9 cellular contexts compared by ENCODE assay signal in genomic region chr5:113806250-113806649, GRCh38.
DNase-seq lines count a peak whose midpoint lies in the region; ATAC-seq and TF ChIP-seq lines count a peak whose summit lies in the region.
"Had no signal": no experiment of that assay in that cellular context is flagged by ENCODE, and none has a peak within 500 bp of the region (broad histone marks: within the 10 kb centered on the region; RNA-seq: fewer than 3 reads in every experiment).

No MANE protein-coding gene starts in this region.

- POLR2A ChIA-PET in naive thymus-derived CD4-positive, alpha-beta T cell (lab: Charles Lee), result no interaction called here

- H3K4me2 ChIP-seq in GM23248 (ENCODE audit: unreplicated experiment), result peak overlapping the region; percentile 72

- TF ChIP-seq EP300 in sigmoid colon (IDR thresholded peaks at IDR 0.05), result no peak

- H3K27me3 Mint-ChIP-seq in glutamatergic neuron (ENCODE audit: unreplicated experiment), result no peaks in the 10 kb centered on the region
- peaks cover 0 to 10% (median 5%) of the 10 kb centered on the region in 5 donors for H3K27me3 Mint-ChIP-seq in naive thymus-derived CD4-positive, alpha-beta T cell

- H3F3A ChIP-seq in GM23248 (ENCODE audit: insufficient read depth), result peaks cover 37% of the 10 kb centered on the region

- no peak for ATAC-seq in naive thymus-derived CD4-positive, alpha-beta T cell
- no peak for ATAC-seq in HG02798 (IDR thresholded peaks at IDR 0.05; ENCODE audit: poor library complexity, unreplicated experiment)

- H3K9ac ChIP-seq in GM23248, result peak overlapping the region; percentile 15

- intact Hi-C loops in sigmoid colon (cut with DNase I), result no loop called here
- intact Hi-C loops in naive thymus-derived CD4-positive, alpha-beta T cell (cut with micrococcal nuclease), result no loop called here

- CTCF ChIA-PET in naive thymus-derived CD4-positive, alpha-beta T cell (lab: Charles Lee), result no interaction called here

- H2AFZ ChIP-seq in GM23248, result peak overlapping the region; percentile 79

- H3K9me3 ChIP-seq in GM23248 (ENCODE audit: low read depth), result no peaks in the 10 kb centered on the region
- no peaks in the 10 kb centered on the region for H3K9me3 ChIP-seq in sigmoid colon
- no peaks in the 10 kb centered on the region for H3K9me3 ChIP-seq in naive thymus-derived CD4-positive, alpha-beta T cell (ENCODE audit: control insufficient read depth in 2 of 3, low read length in 3 of 3)

- H3K27ac ChIP-seq in GM23248 (peak overlapping the region; percentile 41), sigmoid colon (peak overlapping the region; percentile 62 to 73 (median 67))
- no peak overlapping the region for H3K27ac ChIP-seq in naive thymus-derived CD4-positive, alpha-beta T cell (ENCODE audit: low read depth, low read length)

- H3K9me2 ChIP-seq in GM23248 (ENCODE audit: insufficient read depth), result no peaks in the 10 kb centered on the region

- no peaks in the 10 kb centered on the region for H4K20me1 ChIP-seq in GM23248 (ENCODE audit: insufficient read depth)

- TF ChIP-seq CTCF in glutamatergic neuron (IDR thresholded peaks at IDR 0.05; ENCODE audit: partially characterized antibody, unreplicated experiment) (no peak), sigmoid colon (IDR thresholded peaks at IDR 0.05) (peak in 3 of 4 experiments; percentile 27 to 34 (median 33))

- no peaks in the 10 kb centered on the region for H3K36me3 Mint-ChIP-seq in glutamatergic neuron (ENCODE audit: unreplicated experiment)
- no peaks in the 10 kb centered on the region for H3K36me3 Mint-ChIP-seq in naive thymus-derived CD4-positive, alpha-beta T cell

- H3K79me2 ChIP-seq in GM23248 (ENCODE audit: insufficient read depth), result no peaks in the 10 kb centered on the region

- in situ Hi-C loops in GM23248 (cut with MboI), result no loop called here

- 2 to 5% methylated on average over 3 of the region's 3 CpGs for WGBS in GM23248 (ENCODE audit: low coverage in 1 of 2, low lambda C conversion rate in 2 of 2, missing lambda C conversion rate in 2 of 2), 2 experiments
- 24 to 36% methylated on average over 3 of the region's 3 CpGs for WGBS in sigmoid colon, 2 donors

- H3K27ac Mint-ChIP-seq in glutamatergic neuron (ENCODE audit: unreplicated experiment), result peak overlapping the region; percentile 98
- no peak overlapping the region for H3K27ac Mint-ChIP-seq in naive thymus-derived CD4-positive, alpha-beta T cell

- H3K36me3 ChIP-seq in GM23248 (ENCODE audit: low read depth) (no peaks in the 10 kb centered on the region), sigmoid colon (no peaks in the 10 kb centered on the region)
- no peaks in the 10 kb centered on the region for H3K36me3 ChIP-seq in naive thymus-derived CD4-positive, alpha-beta T cell (ENCODE audit: control insufficient read depth in 2 of 3, insufficient read depth in 3 of 3, low read length in 3 of 3)

- peaks cover 29% of the 10 kb centered on the region for H3K4me1 ChIP-seq in GM23248 (ENCODE audit: insufficient read depth)
- peaks cover 0 to 32% (median 28%) of the 10 kb centered on the region in 4 donors for H3K4me1 ChIP-seq in sigmoid colon
- H3K4me1 ChIP-seq in naive thymus-derived CD4-positive, alpha-beta T cell (ENCODE audit: control insufficient read depth in 2 of 2, insufficient read depth in 2 of 2, low read length in 2 of 2), result no peaks in the 10 kb centered on the region

- TF ChIP-seq POLR2A in sigmoid colon (IDR thresholded peaks at IDR 0.05), result no peak

- no peaks in the 10 kb centered on the region; the same call in 1 of the 2 replicates for H3K27me3 ChIP-seq in GM23248 (replicated peaks; ENCODE audit: insufficient read depth)
- no peaks in the 10 kb centered on the region for H3K27me3 ChIP-seq in sigmoid colon
- no peaks in the 10 kb centered on the region for H3K27me3 ChIP-seq in naive thymus-derived CD4-positive, alpha-beta T cell (ENCODE audit: control insufficient read depth in 2 of 2, insufficient read depth in 2 of 2, low read length in 2 of 2)

- H3K4me3 ChIP-seq in GM23248, result peak overlapping the region; percentile 45
- peak overlapping the region in 1 of 4 donors; percentile 2 for H3K4me3 ChIP-seq in sigmoid colon
- no peak overlapping the region for H3K4me3 ChIP-seq in naive thymus-derived CD4-positive, alpha-beta T cell (ENCODE audit: low read length)

- H3K4me3 Mint-ChIP-seq in glutamatergic neuron (ENCODE audit: unreplicated experiment), result peak overlapping the region; percentile 4
- H3K4me3 Mint-ChIP-seq in naive thymus-derived CD4-positive, alpha-beta T cell, result peak overlapping the region in 1 of 10 donors; percentile 35

- peaks cover 42% of the 10 kb centered on the region for H3K4me1 Mint-ChIP-seq in glutamatergic neuron (ENCODE audit: low read depth, unreplicated experiment)
- H3K4me1 Mint-ChIP-seq in naive thymus-derived CD4-positive, alpha-beta T cell, result peaks cover 0 to 2% (median 0%) of the 10 kb centered on the region in 7 donors

- DNase-seq in GM23248, result peak; percentile 68
- peak; percentile 49 for DNase-seq in SK-N-DZ (ENCODE audit: low spot score)
- no peak for DNase-seq in glutamatergic neuron
- no peak for DNase-seq in sigmoid colon
- no peak for DNase-seq in naive thymus-derived CD4-positive, alpha-beta T cell
- no peak for DNase-seq in DMS79 (lab: John Stamatoyannopoulos, UW)
- DNase-seq in 8988T, result no peak
- DNase-seq: small intestine had no signal

- H3K9me3 Mint-ChIP-seq in glutamatergic neuron (ENCODE audit: unreplicated experiment), result peaks cover 3% of the 10 kb centered on the region
- H3K9me3 Mint-ChIP-seq in naive thymus-derived CD4-positive, alpha-beta T cell, result peaks cover 0 to 9% (median 4%) of the 10 kb centered on the region in 11 donors

Comparison
In these comparisons a context has a peak if more than half of its experiments do, and no peak if none do; other contexts are left out.
1. DNase-seq: peak in GM23248 (single experiment) and SK-N-DZ (single experiment); none in glutamatergic neuron (single experiment), sigmoid colon (single experiment), naive thymus-derived CD4-positive, alpha-beta T cell (0 of 9), DMS79 (single experiment) and 8988T (single experiment).